7 cellular contexts compared by ENCODE assay signal in the genomic region with DNA sequence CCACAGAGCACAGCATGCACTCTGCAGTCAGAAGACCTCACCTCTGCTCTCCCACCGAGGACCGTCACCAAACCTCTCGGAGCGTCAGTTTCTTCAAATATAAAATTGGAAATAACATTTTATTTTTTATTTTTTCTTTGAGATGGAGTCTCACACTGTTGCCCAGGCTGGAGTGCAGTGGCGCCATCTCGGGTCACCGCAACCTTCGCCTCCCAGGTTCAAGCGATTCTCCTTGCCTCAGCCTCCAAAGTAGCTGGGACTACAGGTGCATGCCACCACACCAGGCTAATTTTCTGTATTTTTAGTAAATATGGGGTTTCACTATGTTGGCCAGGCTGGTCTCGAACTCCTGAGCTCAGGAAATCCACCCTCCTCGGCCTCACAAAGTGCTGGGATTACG. TPM values are rescaled to one million over a fixed set of nuclear protein-coding genes. Genes with fewer than 3 reads are reported as not detected.
"Had no signal": no experiment of that assay in that cellular context is flagged by ENCODE, and none has a peak within 500 bp of the region (broad histone marks: within the 10 kb centered on the region; RNA-seq: fewer than 3 reads in every experiment).

No MANE protein-coding gene starts in this region.

RNA-seq across cellular contexts. Expression of gene TBX21, which starts 6.9 kb away (rescaled TPM):
- total RNA-seq: endodermal cell, esophagus mucosa, glomerular endothelial cell, lung microvascular endothelial cell, occipital lobe, progenitor cell of endocrine pancreas had no signal
- polyA plus RNA-seq: neural cell had no signal
